ENCODE assay signal across 26 cellular contexts in the genomic region with DNA sequence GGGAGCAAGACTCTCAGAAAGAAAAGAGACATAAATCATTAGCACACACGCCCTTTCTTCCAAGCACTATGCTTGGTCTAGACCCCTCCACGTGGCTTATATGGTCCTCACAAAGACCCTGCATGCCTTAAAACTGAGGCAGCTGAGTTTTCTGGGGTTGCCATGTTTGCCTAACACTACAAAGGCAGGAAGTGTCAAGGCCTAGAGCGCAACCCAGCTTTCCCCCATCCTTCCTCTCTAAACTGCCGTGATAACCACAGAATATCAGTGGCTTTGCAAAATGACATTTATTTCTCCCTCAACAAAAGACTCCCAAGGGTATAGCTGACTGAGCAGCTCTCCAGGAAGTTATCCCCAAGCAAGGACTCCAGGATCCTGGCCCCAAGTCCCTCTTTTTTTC.
DNase-seq lines count a peak whose midpoint lies in the region; ATAC-seq and TF ChIP-seq lines count a peak whose summit lies in the region.
"Had no signal": no experiment of that assay in that cellular context is flagged by ENCODE, and none has a peak within 500 bp of the region (broad histone marks: within the 10 kb centered on the region; RNA-seq: fewer than 3 reads in every experiment).

No MANE protein-coding gene starts in this region.

- peak overlapping the region; percentile 34 for H3K27ac Mint-ChIP-seq in activated naive CD8-positive, alpha-beta T cell
- H3K27ac Mint-ChIP-seq in activated naive CD8-positive, alpha-beta T cell treated with anti-CD3 and anti-CD28 coated beads, Interleukin-2, amount 50 U/mL, for 24 hours = no peak overlapping the region
- H3K27ac Mint-ChIP-seq in stimulated activated effector memory CD8-positive, alpha-beta T cell treated with anti-CD3 and anti-CD28 coated beads, Interleukin-12 subunit alpha, Interleukin-12 subunit beta, amount 100 ng/mL, for 72 hours = peak overlapping the region; percentile 65
- H3K27ac Mint-ChIP-seq: activated naive CD4-positive, alpha-beta T cell treated with anti-CD3 and anti-CD28 coated beads, Interleukin-2, amount 50 U/mL, for 24 hours; IgD-negative memory B cell had no signal

- H3K4me1 Mint-ChIP-seq in activated naive CD8-positive, alpha-beta T cell (ENCODE audit: low read depth) = peaks cover 22% of the 10 kb centered on the region
- peaks cover 21% of the 10 kb centered on the region for H3K4me1 Mint-ChIP-seq in activated naive CD8-positive, alpha-beta T cell treated with anti-CD3 and anti-CD28 coated beads, Interleukin-2, amount 50 U/mL, for 24 hours
- peaks cover 31% of the 10 kb centered on the region for H3K4me1 Mint-ChIP-seq in stimulated activated effector memory CD8-positive, alpha-beta T cell treated with anti-CD3 and anti-CD28 coated beads, Interleukin-12 subunit alpha, Interleukin-12 subunit beta, amount 100 ng/mL, for 72 hours
- H3K4me1 Mint-ChIP-seq: IgD-negative memory B cell had no signal

- H3K9me3 ChIP-seq in BE2C = no peaks in the 10 kb centered on the region
- H3K9me3 ChIP-seq: sigmoid colon, uterus had no signal

- H3K36me3 ChIP-seq in BE2C = no peaks in the 10 kb centered on the region
- H3K36me3 ChIP-seq: sigmoid colon, uterus had no signal

- H3K4me1 ChIP-seq in BE2C = no peaks in the 10 kb centered on the region
- H3K4me1 ChIP-seq: sigmoid colon, uterus had no signal

- H3K4me3 ChIP-seq in BE2C (ENCODE audit: low read depth, low read length) = no peak overlapping the region
- H3K4me3 ChIP-seq: body of pancreas, sigmoid colon, uterus had no signal

- H3K27me3 ChIP-seq in BE2C = no peaks in the 10 kb centered on the region
- H3K27me3 ChIP-seq: body of pancreas, uterus had no signal

- H3K4me3 Mint-ChIP-seq in activated naive CD8-positive, alpha-beta T cell = no peak overlapping the region
- H3K4me3 Mint-ChIP-seq in activated naive CD8-positive, alpha-beta T cell treated with anti-CD3 and anti-CD28 coated beads, Interleukin-2, amount 50 U/mL, for 24 hours = no peak overlapping the region
- peak overlapping the region; percentile 10 for H3K4me3 Mint-ChIP-seq in stimulated activated effector memory CD8-positive, alpha-beta T cell treated with anti-CD3 and anti-CD28 coated beads, Interleukin-12 subunit alpha, Interleukin-12 subunit beta, amount 100 ng/mL, for 72 hours
- H3K4me3 Mint-ChIP-seq: activated naive CD4-positive, alpha-beta T cell treated with anti-CD3 and anti-CD28 coated beads, Interleukin-2, amount 50 U/mL, for 24 hours had no signal

- peaks cover 6% of the 10 kb centered on the region for H3K36me3 Mint-ChIP-seq in activated naive CD8-positive, alpha-beta T cell
- H3K36me3 Mint-ChIP-seq in activated naive CD8-positive, alpha-beta T cell treated with anti-CD3 and anti-CD28 coated beads, Interleukin-2, amount 50 U/mL, for 24 hours (ENCODE audit: low read depth) = no peaks in the 10 kb centered on the region
- no peaks in the 10 kb centered on the region for H3K36me3 Mint-ChIP-seq in stimulated activated effector memory CD8-positive, alpha-beta T cell treated with anti-CD3 and anti-CD28 coated beads, Interleukin-12 subunit alpha, Interleukin-12 subunit beta, amount 100 ng/mL, for 72 hours
- H3K36me3 Mint-ChIP-seq: activated naive CD4-positive, alpha-beta T cell treated with anti-CD3 and anti-CD28 coated beads, Interleukin-2, amount 50 U/mL, for 24 hours; CD4-positive, CD25-positive, alpha-beta regulatory T cell; IgD-negative memory B cell had no signal

- H3K27me3 Mint-ChIP-seq in activated naive CD8-positive, alpha-beta T cell = no peaks in the 10 kb centered on the region
- H3K27me3 Mint-ChIP-seq in activated naive CD8-positive, alpha-beta T cell treated with anti-CD3 and anti-CD28 coated beads, Interleukin-2, amount 50 U/mL, for 24 hours = no peaks in the 10 kb centered on the region
- H3K27me3 Mint-ChIP-seq: activated naive CD4-positive, alpha-beta T cell treated with anti-CD3 and anti-CD28 coated beads, Interleukin-2, amount 50 U/mL, for 24 hours; CD4-positive, CD25-positive, alpha-beta regulatory T cell had no signal

- TF ChIP-seq CTCF in GM20000 (IDR thresholded peaks at IDR 0.05; ENCODE audit: extremely low read depth, missing control alignments) (no peak), BE2C (IDR thresholded peaks at IDR 0.05; ENCODE audit: low read depth, low read length) (no peak)

- ATAC-seq in activated naive CD8-positive, alpha-beta T cell treated with anti-CD3 and anti-CD28 coated beads, Interleukin-2, amount 50 U/mL, for 24 hours = no peak
- ATAC-seq in stimulated activated effector memory CD8-positive, alpha-beta T cell treated with anti-CD3 and anti-CD28 coated beads, Interleukin-12 subunit alpha, Interleukin-12 subunit beta, amount 100 ng/mL, for 72 hours = no peak
- ATAC-seq: body of pancreas, left lobe of liver, PC-3 had no signal

- DNase-seq in activated naive CD8-positive, alpha-beta T cell treated with anti-CD3 and anti-CD28 coated beads, Interleukin-2, amount 50 U/mL, for 24 hours = no peak
- peak; percentile 26 for DNase-seq in MV-4-11 (lab: John Stamatoyannopoulos, UW)
- peak; percentile 52 for DNase-seq in UCSD-AML1 (lab: John Stamatoyannopoulos, UW; ENCODE audit: unreplicated experiment)
- no peak for DNase-seq in stimulated activated effector memory CD8-positive, alpha-beta T cell treated with anti-CD3 and anti-CD28 coated beads, Interleukin-12 subunit alpha, Interleukin-12 subunit beta, amount 100 ng/mL, for 72 hours (ENCODE audit: low spot score in 2 of 2)
- DNase-seq in anterior cingulate cortex (lab: John Stamatoyannopoulos, UW) = no peak
- DNase-seq in GM20000 (ENCODE audit: low spot score) = no peak
- DNase-seq in BE2C = no peak
- DNase-seq: activated CD4-positive, alpha-beta T cell treated with anti-CD3 and anti-CD28 coated beads, Interleukin-2, amount 50 U/mL, for 48 hours; activated T-cell treated with anti-CD3 and anti-CD28 coated beads, Interleukin-2, amount 50 U/mL, for 48 hours; body of pancreas; DMS153; effector CD4-positive, alpha-beta T cell; erythroblast; foreskin fibroblast; MM.1S; NCI-H1694; NCI-H526; PC-3; SHP77; sigmoid colon; uterus had no signal

- H3K9me3 Mint-ChIP-seq in activated naive CD8-positive, alpha-beta T cell (ENCODE audit: low read depth) = peaks cover 10% of the 10 kb centered on the region
- H3K9me3 Mint-ChIP-seq in activated naive CD8-positive, alpha-beta T cell treated with anti-CD3 and anti-CD28 coated beads, Interleukin-2, amount 50 U/mL, for 24 hours = peaks cover 4% of the 10 kb centered on the region
- H3K9me3 Mint-ChIP-seq in stimulated activated effector memory CD8-positive, alpha-beta T cell treated with anti-CD3 and anti-CD28 coated beads, Interleukin-12 subunit alpha, Interleukin-12 subunit beta, amount 100 ng/mL, for 72 hours = peaks cover 4% of the 10 kb centered on the region

Comparison
In these comparisons a context has a peak if more than half of its experiments do, and no peak if none do; other contexts are left out.
1. DNase-seq: peak in MV-4-11 (single experiment) and UCSD-AML1 (single experiment); none in activated naive CD8-positive, alpha-beta T cell treated with anti-CD3 and anti-CD28 coated beads, Interleukin-2, amount 50 U/mL, for 24 hours (single experiment), stimulated activated effector memory CD8-positive, alpha-beta T cell treated with anti-CD3 and anti-CD28 coated beads, Interleukin-12 subunit alpha, Interleukin-12 subunit beta, amount 100 ng/mL, for 72 hours (0 of 2), anterior cingulate cortex (0 of 58), GM20000 (single experiment) and BE2C (single experiment).